In genomic region chr6:44667668-44668390, GRCh38 we compare ENCODE assay signal across 8 cellular contexts.
DNase-seq lines count a peak whose midpoint lies in the region; ATAC-seq and TF ChIP-seq lines count a peak whose summit lies in the region.

No MANE protein-coding gene starts in this region.

- no peaks in the 10 kb centered on the region for H3K27me3 ChIP-seq in mesendoderm (ENCODE audit: insufficient read depth, low read length, poor library complexity)
- no peaks in the 10 kb centered on the region for H3K27me3 ChIP-seq in suprapubic skin

- peak overlapping the region; percentile 26 for H2BK5ac ChIP-seq in mesendoderm (ENCODE audit: low read length)

- H4K8ac ChIP-seq in mesendoderm (ENCODE audit: low read depth, low read length), result no peak overlapping the region

- no peak for TF ChIP-seq EP300 in suprapubic skin (IDR thresholded peaks at IDR 0.05)

- H3K79me1 ChIP-seq in mesendoderm (ENCODE audit: low read length), result no peaks in the 10 kb centered on the region

- peaks cover 27% of the 10 kb centered on the region for H3K4me1 ChIP-seq in mesendoderm (ENCODE audit: control insufficient read depth, low read depth, low read length)
- peaks cover 8% of the 10 kb centered on the region for H3K4me1 ChIP-seq in suprapubic skin

- H3K36me3 ChIP-seq in mesendoderm (ENCODE audit: control insufficient read depth, insufficient read depth, low read length) (no peaks in the 10 kb centered on the region), suprapubic skin (no peaks in the 10 kb centered on the region)

- no peaks in the 10 kb centered on the region for H3K9me3 ChIP-seq in suprapubic skin

- no CpG with 5 or more reads among the region's 9 CpGs for WGBS in mesendoderm (ENCODE audit: extremely low coverage, insufficient coverage, low lambda C conversion rate)
- WGBS in suprapubic skin, result 74% methylated on average over 9 of the region's 9 CpGs

- no peak overlapping the region for H3K9ac ChIP-seq in mesendoderm (ENCODE audit: low read length)

- H2AK5ac ChIP-seq in mesendoderm (ENCODE audit: low read length), result no peak overlapping the region

- no peak overlapping the region for H3K4me2 ChIP-seq in mesendoderm (ENCODE audit: low read length)

- in situ Hi-C loops in astrocyte of the spinal cord (cut with HindIII; ENCODE audit: low sequenced_read_pairs), result no loop called here

- H3K4me3 ChIP-seq in astrocyte of the spinal cord (ENCODE audit: low read depth, low read length), result no peak overlapping the region
- no peak overlapping the region for H3K4me3 ChIP-seq in mesendoderm (ENCODE audit: low read length)
- H3K4me3 ChIP-seq in suprapubic skin, result no peak overlapping the region

- TF ChIP-seq POLR2A in suprapubic skin (IDR thresholded peaks at IDR 0.05), result no peak

- DNase-seq in DMS 273 (lab: John Stamatoyannopoulos, UW; ENCODE audit: unreplicated experiment) (peak; percentile 59), DMS 273 treated with DMSO at 0.1 percent for 48 hours (lab: John Stamatoyannopoulos, UW) (no peak), NCI-H2227 treated with DMSO at 0.1 percent for 48 hours (lab: John Stamatoyannopoulos, UW) (peak; percentile 7), astrocyte of the spinal cord (ENCODE audit: low read depth, low spot score) (no peak), mesendoderm (peak; percentile 87), suprapubic skin (ENCODE audit: low spot score in 2 of 2) (no peak), kidney glomerular epithelial cell (lab: John Stamatoyannopoulos, UW) (no peak)

- H3K4ac ChIP-seq in mesendoderm (ENCODE audit: low read depth, low read length), result peak overlapping the region; percentile 83

- H3K27ac ChIP-seq in mesendoderm (ENCODE audit: low read depth, low read length) (peak overlapping the region; percentile 74), suprapubic skin (no peak overlapping the region)

- H3K79me2 ChIP-seq in mesendoderm (ENCODE audit: control insufficient read depth, insufficient read depth, low read length), result no peaks in the 10 kb centered on the region

- H3K18ac ChIP-seq in mesendoderm (ENCODE audit: low read length), result peak overlapping the region; percentile 9

- H3K56ac ChIP-seq in mesendoderm (ENCODE audit: low read length), result peak overlapping the region; percentile 31

- no peak overlapping the region for H3K23ac ChIP-seq in mesendoderm (ENCODE audit: low read length)

- H2BK15ac ChIP-seq in mesendoderm (replicated peaks; ENCODE audit: low read depth), result no peak overlapping the region

- peak overlapping the region; percentile 21 for H2BK120ac ChIP-seq in mesendoderm (ENCODE audit: low read depth, low read length)

- no peak for ATAC-seq in GM19455 (IDR thresholded peaks at IDR 0.05; ENCODE audit: unreplicated experiment)

- TF ChIP-seq CTCF in astrocyte of the spinal cord (IDR thresholded peaks at IDR 0.05; ENCODE audit: low read depth, low read length), result peak; percentile 67
- TF ChIP-seq CTCF in suprapubic skin (IDR thresholded peaks at IDR 0.05), result peak in 1 of 2 donors; percentile 59

- no peak overlapping the region for H4K5ac ChIP-seq in mesendoderm (ENCODE audit: low read length)

Comparison
In these comparisons a context has a peak if more than half of its experiments do, and no peak if none do; other contexts are left out.
1. DNase-seq: peak in DMS 273 (single experiment), NCI-H2227 treated with DMSO at 0.1 percent for 48 hours (single experiment) and mesendoderm (single experiment); none in DMS 273 treated with DMSO at 0.1 percent for 48 hours (single experiment), astrocyte of the spinal cord (single experiment), suprapubic skin (0 of 2) and kidney glomerular epithelial cell (single experiment).